In the genomic region with DNA sequence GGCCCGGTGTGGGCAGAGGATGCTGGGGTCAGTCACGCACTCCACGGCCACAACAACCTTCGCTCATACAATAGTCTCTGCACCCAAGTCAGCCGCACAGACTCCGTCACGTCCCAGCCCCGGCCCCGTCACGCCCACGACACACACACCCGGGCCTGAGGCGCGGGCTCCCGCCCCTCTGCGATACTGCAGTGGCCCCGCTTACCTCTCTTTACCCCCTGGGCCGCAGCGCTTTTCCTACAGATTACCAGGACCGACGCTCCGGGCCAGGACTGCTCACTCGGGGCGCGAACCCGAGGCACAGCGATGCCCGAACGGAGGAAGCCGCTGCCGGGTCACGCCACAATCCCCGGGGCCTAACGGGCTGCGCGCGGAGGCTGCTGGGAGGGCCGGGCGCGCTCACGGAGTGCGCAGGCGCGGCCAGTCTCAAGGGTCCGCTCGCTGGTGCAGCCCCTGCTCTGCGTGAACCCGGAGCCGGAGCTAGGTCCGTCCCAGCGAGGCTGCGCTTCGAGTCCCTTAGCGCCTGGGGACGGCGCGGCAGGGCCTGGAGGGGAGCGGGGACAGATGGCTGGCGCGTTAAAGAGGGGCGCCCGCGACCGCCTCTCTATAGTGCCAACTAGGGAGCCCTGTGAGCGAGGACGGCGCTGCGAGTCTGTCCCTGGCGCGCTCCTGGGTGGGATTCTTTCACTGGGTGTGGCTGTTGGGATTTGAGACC, we compare ENCODE assay signal across 1 cellular context.
A peak's percentile ranks its signal among the peaks of the same experiment; 100 is the strongest.
TF ChIP-seq lines count a peak whose summit lies in the region.

A gene (minus strand): TSS at position 358 of the 715 bp plus-strand sequence. CDS start 8,855 bp downstream, outside the sequence.

TF ChIP-seq in HepG2, 621 proteins besides CTCF, POLR2A, EP300 and RAD21 (continued from another document and continues in another):
- TF ChIP-seq, protein P1, sequence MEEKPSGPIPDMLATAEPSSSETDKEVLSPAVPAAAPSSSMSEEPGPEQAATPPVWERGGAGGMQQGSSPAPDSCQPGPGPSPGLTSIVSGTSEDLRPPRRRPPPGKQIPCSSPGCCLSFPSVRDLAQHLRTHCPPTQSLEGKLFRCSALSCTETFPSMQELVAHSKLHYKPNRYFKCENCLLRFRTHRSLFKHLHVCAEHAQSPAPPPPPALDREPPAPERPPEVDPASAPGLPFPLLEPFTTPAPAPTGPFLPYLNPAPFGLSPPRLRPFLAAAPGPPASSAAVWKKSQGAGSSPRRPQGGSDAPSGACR (CRISPR knock-in tag; IDR thresholded peaks at IDR 0.05) = peak; percentile 44; the same call in 1 of the 2 replicates
- TF ChIP-seq, protein P2, sequence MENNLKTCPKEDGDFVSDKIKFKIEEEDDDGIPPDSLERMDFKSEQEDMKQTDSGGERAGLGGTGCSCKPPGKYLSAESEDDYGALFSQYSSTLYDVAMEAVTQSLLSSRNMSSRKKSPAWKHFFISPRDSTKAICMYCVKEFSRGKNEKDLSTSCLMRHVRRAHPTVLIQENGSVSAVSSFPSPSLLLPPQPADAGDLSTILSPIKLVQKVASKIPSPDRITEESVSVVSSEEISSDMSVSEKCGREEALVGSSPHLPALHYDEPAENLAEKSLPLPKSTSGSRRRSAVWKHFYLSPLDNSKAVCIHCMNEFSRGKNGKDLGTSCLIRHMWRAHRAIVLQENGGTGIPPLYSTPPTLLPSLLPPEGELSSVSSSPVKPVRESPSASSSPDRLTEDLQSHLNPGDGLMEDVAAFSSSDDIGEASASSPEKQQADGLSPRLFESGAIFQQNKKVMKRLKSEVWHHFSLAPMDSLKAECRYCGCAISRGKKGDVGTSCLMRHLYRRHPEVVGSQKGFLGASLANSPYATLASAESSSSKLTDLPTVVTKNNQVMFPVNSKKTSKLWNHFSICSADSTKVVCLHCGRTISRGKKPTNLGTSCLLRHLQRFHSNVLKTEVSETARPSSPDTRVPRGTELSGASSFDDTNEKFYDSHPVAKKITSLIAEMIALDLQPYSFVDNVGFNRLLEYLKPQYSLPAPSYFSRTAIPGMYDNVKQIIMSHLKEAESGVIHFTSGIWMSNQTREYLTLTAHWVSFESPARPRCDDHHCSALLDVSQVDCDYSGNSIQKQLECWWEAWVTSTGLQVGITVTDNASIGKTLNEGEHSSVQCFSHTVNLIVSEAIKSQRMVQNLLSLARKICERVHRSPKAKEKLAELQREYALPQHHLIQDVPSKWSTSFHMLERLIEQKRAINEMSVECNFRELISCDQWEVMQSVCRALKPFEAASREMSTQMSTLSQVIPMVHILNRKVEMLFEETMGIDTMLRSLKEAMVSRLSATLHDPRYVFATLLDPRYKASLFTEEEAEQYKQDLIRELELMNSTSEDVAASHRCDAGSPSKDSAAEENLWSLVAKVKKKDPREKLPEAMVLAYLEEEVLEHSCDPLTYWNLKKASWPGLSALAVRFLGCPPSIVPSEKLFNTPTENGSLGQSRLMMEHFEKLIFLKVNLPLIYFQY (CRISPR knock-in tag; IDR thresholded peaks at IDR 0.05; ENCODE audit: borderline replicate concordance) = 0 out of 2 replicates have a peak, but pooled peaks have one; percentile 39
- TF ChIP-seq MTF2 (CRISPR knock-in tag; IDR thresholded peaks at IDR 0.05; ENCODE audit: borderline replicate concordance) = no peak
- TF ChIP-seq, protein P3, sequence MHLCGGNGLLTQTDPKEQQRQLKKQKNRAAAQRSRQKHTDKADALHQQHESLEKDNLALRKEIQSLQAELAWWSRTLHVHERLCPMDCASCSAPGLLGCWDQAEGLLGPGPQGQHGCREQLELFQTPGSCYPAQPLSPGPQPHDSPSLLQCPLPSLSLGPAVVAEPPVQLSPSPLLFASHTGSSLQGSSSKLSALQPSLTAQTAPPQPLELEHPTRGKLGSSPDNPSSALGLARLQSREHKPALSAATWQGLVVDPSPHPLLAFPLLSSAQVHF (CRISPR knock-in tag; IDR thresholded peaks at IDR 0.05) = 0 out of 2 replicates have a peak, but pooled peaks have one; percentile 39
- TF ChIP-seq, protein P4, sequence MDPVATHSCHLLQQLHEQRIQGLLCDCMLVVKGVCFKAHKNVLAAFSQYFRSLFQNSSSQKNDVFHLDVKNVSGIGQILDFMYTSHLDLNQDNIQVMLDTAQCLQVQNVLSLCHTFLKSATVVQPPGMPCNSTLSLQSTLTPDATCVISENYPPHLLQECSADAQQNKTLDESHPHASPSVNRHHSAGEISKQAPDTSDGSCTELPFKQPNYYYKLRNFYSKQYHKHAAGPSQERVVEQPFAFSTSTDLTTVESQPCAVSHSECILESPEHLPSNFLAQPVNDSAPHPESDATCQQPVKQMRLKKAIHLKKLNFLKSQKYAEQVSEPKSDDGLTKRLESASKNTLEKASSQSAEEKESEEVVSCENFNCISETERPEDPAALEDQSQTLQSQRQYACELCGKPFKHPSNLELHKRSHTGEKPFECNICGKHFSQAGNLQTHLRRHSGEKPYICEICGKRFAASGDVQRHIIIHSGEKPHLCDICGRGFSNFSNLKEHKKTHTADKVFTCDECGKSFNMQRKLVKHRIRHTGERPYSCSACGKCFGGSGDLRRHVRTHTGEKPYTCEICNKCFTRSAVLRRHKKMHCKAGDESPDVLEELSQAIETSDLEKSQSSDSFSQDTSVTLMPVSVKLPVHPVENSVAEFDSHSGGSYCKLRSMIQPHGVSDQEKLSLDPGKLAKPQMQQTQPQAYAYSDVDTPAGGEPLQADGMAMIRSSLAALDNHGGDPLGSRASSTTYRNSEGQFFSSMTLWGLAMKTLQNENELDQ (CRISPR knock-in tag; IDR thresholded peaks at IDR 0.05; ENCODE audit: borderline replicate concordance) = no peak
- TF ChIP-seq ZNF224 (CRISPR knock-in tag; IDR thresholded peaks at IDR 0.05) = peak; percentile 36; the same call in 1 of the 2 replicates
- TF ChIP-seq ZFX (CRISPR knock-in tag; IDR thresholded peaks at IDR 0.05; ENCODE audit: low read depth) = peak; percentile 96
- peak; percentile 63 for TF ChIP-seq KAT8 (CRISPR knock-in tag; IDR thresholded peaks at IDR 0.05)
- TF ChIP-seq, protein P5, sequence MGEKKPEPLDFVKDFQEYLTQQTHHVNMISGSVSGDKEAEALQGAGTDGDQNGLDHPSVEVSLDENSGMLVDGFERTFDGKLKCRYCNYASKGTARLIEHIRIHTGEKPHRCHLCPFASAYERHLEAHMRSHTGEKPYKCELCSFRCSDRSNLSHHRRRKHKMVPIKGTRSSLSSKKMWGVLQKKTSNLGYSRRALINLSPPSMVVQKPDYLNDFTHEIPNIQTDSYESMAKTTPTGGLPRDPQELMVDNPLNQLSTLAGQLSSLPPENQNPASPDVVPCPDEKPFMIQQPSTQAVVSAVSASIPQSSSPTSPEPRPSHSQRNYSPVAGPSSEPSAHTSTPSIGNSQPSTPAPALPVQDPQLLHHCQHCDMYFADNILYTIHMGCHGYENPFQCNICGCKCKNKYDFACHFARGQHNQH (CRISPR knock-in tag; IDR thresholded peaks at IDR 0.05) = 0 out of 2 replicates have a peak, but pooled peaks have one; percentile 6
- no peak for TF ChIP-seq ZNF282 (IDR thresholded peaks at IDR 0.05; ENCODE audit: partially characterized antibody)
- TF ChIP-seq ZNF577 (CRISPR knock-in tag; IDR thresholded peaks at IDR 0.05; ENCODE audit: borderline replicate concordance, low read depth) = no peak
- TF ChIP-seq ZNF703 (CRISPR knock-in tag; IDR thresholded peaks at IDR 0.05; ENCODE audit: borderline replicate concordance) = no peak
- no peak for TF ChIP-seq SNAI1 (CRISPR knock-in tag; IDR thresholded peaks at IDR 0.05; ENCODE audit: borderline replicate concordance)
- peak; percentile 33 for TF ChIP-seq IRF2 (CRISPR knock-in tag; IDR thresholded peaks at IDR 0.05)
- TF ChIP-seq SP140L (CRISPR knock-in tag; IDR thresholded peaks at IDR 0.05; ENCODE audit: borderline replicate concordance) = no peak
- TF ChIP-seq PCBP2 (optimal IDR thresholded peaks at IDR 0.05; ENCODE audit: low read depth, low read length, poor library complexity, severe bottlenecking) = no peak
- TF ChIP-seq CAMTA2 (CRISPR knock-in tag; IDR thresholded peaks at IDR 0.05; ENCODE audit: borderline replicate concordance) = 0 out of 2 replicates have a peak, but pooled peaks have one; percentile 46
- no peak for TF ChIP-seq SMAD1 (CRISPR knock-in tag; IDR thresholded peaks at IDR 0.05; ENCODE audit: borderline replicate concordance, low read depth)
- peak; percentile 6; the same call in 1 of the 2 replicates for TF ChIP-seq MEIS2 (CRISPR knock-in tag; IDR thresholded peaks at IDR 0.05)
- TF ChIP-seq, protein P6, sequence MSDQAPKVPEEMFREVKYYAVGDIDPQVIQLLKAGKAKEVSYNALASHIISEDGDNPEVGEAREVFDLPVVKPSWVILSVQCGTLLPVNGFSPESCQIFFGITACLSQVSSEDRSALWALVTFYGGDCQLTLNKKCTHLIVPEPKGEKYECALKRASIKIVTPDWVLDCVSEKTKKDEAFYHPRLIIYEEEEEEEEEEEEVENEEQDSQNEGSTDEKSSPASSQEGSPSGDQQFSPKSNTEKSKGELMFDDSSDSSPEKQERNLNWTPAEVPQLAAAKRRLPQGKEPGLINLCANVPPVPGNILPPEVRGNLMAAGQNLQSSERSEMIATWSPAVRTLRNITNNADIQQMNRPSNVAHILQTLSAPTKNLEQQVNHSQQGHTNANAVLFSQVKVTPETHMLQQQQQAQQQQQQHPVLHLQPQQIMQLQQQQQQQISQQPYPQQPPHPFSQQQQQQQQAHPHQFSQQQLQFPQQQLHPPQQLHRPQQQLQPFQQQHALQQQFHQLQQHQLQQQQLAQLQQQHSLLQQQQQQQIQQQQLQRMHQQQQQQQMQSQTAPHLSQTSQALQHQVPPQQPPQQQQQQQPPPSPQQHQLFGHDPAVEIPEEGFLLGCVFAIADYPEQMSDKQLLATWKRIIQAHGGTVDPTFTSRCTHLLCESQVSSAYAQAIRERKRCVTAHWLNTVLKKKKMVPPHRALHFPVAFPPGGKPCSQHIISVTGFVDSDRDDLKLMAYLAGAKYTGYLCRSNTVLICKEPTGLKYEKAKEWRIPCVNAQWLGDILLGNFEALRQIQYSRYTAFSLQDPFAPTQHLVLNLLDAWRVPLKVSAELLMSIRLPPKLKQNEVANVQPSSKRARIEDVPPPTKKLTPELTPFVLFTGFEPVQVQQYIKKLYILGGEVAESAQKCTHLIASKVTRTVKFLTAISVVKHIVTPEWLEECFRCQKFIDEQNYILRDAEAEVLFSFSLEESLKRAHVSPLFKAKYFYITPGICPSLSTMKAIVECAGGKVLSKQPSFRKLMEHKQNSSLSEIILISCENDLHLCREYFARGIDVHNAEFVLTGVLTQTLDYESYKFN (CRISPR knock-in tag; conservative IDR thresholded peaks at IDR 0.05) = no peak
- TF ChIP-seq SRF (IDR thresholded peaks at IDR 0.05; ENCODE audit: low read depth, low read length) = no peak
- TF ChIP-seq ZNF563 (CRISPR knock-in tag; IDR thresholded peaks at IDR 0.05) = peak; percentile 45
- peak; percentile 78 for TF ChIP-seq ZMYM4 (CRISPR knock-in tag; IDR thresholded peaks at IDR 0.05)
- TF ChIP-seq, protein P7, sequence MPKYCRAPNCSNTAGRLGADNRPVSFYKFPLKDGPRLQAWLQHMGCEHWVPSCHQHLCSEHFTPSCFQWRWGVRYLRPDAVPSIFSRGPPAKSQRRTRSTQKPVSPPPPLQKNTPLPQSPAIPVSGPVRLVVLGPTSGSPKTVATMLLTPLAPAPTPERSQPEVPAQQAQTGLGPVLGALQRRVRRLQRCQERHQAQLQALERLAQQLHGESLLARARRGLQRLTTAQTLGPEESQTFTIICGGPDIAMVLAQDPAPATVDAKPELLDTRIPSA (CRISPR knock-in tag; IDR thresholded peaks at IDR 0.05; ENCODE audit: borderline replicate concordance) = no peak
- TF ChIP-seq ZNF264 (CRISPR knock-in tag; IDR thresholded peaks at IDR 0.05) = 0 out of 2 replicates have a peak, but pooled peaks have one; percentile 46
- no peak for TF ChIP-seq CC2D1A (CRISPR knock-in tag; IDR thresholded peaks at IDR 0.05)
- TF ChIP-seq, protein P8, sequence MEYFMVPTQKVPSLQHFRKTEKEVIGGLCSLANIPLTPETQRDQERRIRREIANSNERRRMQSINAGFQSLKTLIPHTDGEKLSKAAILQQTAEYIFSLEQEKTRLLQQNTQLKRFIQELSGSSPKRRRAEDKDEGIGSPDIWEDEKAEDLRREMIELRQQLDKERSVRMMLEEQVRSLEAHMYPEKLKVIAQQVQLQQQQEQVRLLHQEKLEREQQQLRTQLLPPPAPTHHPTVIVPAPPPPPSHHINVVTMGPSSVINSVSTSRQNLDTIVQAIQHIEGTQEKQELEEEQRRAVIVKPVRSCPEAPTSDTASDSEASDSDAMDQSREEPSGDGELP (IDR thresholded peaks at IDR 0.05; ENCODE audit: borderline replicate concordance, low read depth) = no peak
- TF ChIP-seq ZBTB20 (CRISPR knock-in tag; IDR thresholded peaks at IDR 0.05; ENCODE audit: borderline replicate concordance, low read depth) = 0 out of 2 replicates have a peak, but pooled peaks have one; percentile 34
- peak; percentile 49 for TF ChIP-seq RBM39 (IDR thresholded peaks at IDR 0.05; ENCODE audit: low read depth, low read length, poor library complexity, severe bottlenecking)
- TF ChIP-seq RFXAP (CRISPR knock-in tag; IDR thresholded peaks at IDR 0.05; ENCODE audit: borderline replicate concordance) = no peak
- peak; percentile 69 for TF ChIP-seq TAF1 (CRISPR knock-in tag; IDR thresholded peaks at IDR 0.05)
- 0 out of 2 replicates have a peak, but pooled peaks have one; percentile 55 for TF ChIP-seq KMT2A (CRISPR knock-in tag; IDR thresholded peaks at IDR 0.05)
- TF ChIP-seq, protein P9, sequence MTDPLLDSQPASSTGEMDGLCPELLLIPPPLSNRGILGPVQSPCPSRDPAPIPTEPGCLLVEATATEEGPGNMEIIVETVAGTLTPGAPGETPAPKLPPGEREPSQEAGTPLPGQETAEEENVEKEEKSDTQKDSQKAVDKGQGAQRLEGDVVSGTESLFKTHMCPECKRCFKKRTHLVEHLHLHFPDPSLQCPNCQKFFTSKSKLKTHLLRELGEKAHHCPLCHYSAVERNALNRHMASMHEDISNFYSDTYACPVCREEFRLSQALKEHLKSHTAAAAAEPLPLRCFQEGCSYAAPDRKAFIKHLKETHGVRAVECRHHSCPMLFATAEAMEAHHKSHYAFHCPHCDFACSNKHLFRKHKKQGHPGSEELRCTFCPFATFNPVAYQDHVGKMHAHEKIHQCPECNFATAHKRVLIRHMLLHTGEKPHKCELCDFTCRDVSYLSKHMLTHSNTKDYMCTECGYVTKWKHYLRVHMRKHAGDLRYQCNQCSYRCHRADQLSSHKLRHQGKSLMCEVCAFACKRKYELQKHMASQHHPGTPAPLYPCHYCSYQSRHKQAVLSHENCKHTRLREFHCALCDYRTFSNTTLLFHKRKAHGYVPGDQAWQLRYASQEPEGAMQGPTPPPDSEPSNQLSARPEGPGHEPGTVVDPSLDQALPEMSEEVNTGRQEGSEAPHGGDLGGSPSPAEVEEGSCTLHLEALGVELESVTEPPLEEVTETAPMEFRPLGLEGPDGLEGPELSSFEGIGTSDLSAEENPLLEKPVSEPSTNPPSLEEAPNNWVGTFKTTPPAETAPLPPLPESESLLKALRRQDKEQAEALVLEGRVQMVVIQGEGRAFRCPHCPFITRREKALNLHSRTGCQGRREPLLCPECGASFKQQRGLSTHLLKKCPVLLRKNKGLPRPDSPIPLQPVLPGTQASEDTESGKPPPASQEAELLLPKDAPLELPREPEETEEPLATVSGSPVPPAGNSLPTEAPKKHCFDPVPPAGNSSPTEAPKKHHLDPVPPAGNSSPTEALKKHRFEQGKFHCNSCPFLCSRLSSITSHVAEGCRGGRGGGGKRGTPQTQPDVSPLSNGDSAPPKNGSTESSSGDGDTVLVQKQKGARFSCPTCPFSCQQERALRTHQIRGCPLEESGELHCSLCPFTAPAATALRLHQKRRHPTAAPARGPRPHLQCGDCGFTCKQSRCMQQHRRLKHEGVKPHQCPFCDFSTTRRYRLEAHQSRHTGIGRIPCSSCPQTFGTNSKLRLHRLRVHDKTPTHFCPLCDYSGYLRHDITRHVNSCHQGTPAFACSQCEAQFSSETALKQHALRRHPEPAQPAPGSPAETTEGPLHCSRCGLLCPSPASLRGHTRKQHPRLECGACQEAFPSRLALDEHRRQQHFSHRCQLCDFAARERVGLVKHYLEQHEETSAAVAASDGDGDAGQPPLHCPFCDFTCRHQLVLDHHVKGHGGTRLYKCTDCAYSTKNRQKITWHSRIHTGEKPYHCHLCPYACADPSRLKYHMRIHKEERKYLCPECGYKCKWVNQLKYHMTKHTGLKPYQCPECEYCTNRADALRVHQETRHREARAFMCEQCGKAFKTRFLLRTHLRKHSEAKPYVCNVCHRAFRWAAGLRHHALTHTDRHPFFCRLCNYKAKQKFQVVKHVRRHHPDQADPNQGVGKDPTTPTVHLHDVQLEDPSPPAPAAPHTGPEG (CRISPR knock-in tag; IDR thresholded peaks at IDR 0.05) = 0 out of 2 replicates have a peak, but pooled peaks have one; percentile 13
